In the genomic region with DNA sequence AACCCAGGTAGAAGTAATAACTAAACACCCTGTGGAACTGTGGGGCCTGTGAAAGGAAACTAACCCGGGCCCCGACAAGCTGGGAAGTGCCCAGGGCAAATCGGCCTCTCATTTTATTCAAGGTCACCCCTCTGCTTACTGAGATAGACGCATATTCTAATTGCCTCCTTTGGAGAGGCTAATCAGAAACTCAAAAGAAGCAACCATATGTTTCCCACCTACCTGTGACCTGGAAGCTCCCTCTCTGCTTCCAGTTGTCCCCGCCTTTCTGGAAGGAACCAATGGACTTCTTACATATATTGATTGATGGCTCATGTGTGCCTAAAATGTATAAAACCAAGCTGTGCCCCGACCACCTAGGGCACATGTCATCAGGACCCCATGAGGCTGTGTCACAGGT, we compare ENCODE assay signal across 23 cellular contexts.
"Had no signal": no experiment of that assay in that cellular context is flagged by ENCODE, and none has a peak within 500 bp of the region (broad histone marks: within the 10 kb centered on the region; RNA-seq: fewer than 3 reads in every experiment).

No MANE protein-coding gene starts in this region.

- H3K27me3 ChIP-seq: upper lobe of left lung, uterus had no signal

- DNase-seq: effector CD4-positive, alpha-beta T cell; endodermal cell; erythroblast; foreskin melanocyte; heart left ventricle; hippocampal formation; kidney glomerular epithelial cell; mesendoderm; naive B cell; occipital lobe; psoas muscle; retina; spleen; stimulated activated CD4-positive, alpha-beta T cell treated with anti-CD3 and anti-CD28 coated beads, Interleukin-15, amount 100 ng/mL, for 24 hours; stimulated activated CD4-positive, alpha-beta T cell treated with anti-CD3 and anti-CD28 coated beads, Interleukin-1b, Interleukin-23, amount 100 ng/mL, for 48 hours; stimulated activated CD4-positive, alpha-beta T cell treated with anti-CD3 and anti-CD28 coated beads, Interleukin-4, amount 100 ng/mL, for 24 hours; tibial artery; upper lobe of left lung; uterus had no signal

- H3K27ac ChIP-seq: coronary artery, heart left ventricle, parathyroid adenoma, psoas muscle, spleen, tibial artery, upper lobe of left lung, uterus had no signal

- H3K36me3 ChIP-seq: heart left ventricle, spleen, tibial artery, upper lobe of left lung, uterus had no signal

- ATAC-seq: heart left ventricle; psoas muscle; sciatic nerve; stimulated activated memory B cell treated with anti-CD40 and anti-IgM and Interleukin-4, amounts not matched to agents 10 μg/mL and 1 μg/mL and 100 μg/mL, for 72 hours had no signal

- H3K9me3 ChIP-seq: heart left ventricle, psoas muscle, tibial artery, upper lobe of left lung, uterus had no signal

- H3K4me3 ChIP-seq: coronary artery, heart left ventricle, psoas muscle, spleen, tibial artery, upper lobe of left lung, uterus had no signal

- H3K9ac ChIP-seq: parathyroid adenoma had no signal

- H3K4me1 ChIP-seq: parathyroid adenoma, psoas muscle, tibial artery, upper lobe of left lung, uterus had no signal
